Comparison of ENCODE assay signal across 1 cellular context in the genomic region with DNA sequence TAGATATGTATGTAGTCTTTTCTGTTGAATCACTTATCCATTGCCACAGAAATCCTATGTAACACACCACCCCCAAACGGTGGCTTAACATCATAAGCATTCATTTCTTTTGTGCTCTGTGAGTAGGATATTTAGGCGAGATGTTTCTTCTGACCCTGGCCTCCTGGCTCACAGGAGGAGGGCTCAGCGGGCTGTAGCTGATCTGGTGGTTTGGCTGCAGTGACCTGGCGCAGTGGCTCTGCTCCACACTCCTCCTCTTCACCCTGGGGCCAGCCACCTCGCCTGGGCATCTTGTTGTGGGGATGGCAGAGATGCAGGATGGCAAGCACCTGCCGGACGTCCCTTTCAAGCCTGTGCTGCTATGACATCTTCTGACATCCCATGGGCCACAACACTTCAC.
TF ChIP-seq lines count a peak whose summit lies in the region.

No MANE protein-coding gene starts in this region.

TF ChIP-seq in GM23338, 12 proteins besides CTCF, POLR2A, EP300 and RAD21 (continued from another document):
- TF ChIP-seq, protein P1, sequence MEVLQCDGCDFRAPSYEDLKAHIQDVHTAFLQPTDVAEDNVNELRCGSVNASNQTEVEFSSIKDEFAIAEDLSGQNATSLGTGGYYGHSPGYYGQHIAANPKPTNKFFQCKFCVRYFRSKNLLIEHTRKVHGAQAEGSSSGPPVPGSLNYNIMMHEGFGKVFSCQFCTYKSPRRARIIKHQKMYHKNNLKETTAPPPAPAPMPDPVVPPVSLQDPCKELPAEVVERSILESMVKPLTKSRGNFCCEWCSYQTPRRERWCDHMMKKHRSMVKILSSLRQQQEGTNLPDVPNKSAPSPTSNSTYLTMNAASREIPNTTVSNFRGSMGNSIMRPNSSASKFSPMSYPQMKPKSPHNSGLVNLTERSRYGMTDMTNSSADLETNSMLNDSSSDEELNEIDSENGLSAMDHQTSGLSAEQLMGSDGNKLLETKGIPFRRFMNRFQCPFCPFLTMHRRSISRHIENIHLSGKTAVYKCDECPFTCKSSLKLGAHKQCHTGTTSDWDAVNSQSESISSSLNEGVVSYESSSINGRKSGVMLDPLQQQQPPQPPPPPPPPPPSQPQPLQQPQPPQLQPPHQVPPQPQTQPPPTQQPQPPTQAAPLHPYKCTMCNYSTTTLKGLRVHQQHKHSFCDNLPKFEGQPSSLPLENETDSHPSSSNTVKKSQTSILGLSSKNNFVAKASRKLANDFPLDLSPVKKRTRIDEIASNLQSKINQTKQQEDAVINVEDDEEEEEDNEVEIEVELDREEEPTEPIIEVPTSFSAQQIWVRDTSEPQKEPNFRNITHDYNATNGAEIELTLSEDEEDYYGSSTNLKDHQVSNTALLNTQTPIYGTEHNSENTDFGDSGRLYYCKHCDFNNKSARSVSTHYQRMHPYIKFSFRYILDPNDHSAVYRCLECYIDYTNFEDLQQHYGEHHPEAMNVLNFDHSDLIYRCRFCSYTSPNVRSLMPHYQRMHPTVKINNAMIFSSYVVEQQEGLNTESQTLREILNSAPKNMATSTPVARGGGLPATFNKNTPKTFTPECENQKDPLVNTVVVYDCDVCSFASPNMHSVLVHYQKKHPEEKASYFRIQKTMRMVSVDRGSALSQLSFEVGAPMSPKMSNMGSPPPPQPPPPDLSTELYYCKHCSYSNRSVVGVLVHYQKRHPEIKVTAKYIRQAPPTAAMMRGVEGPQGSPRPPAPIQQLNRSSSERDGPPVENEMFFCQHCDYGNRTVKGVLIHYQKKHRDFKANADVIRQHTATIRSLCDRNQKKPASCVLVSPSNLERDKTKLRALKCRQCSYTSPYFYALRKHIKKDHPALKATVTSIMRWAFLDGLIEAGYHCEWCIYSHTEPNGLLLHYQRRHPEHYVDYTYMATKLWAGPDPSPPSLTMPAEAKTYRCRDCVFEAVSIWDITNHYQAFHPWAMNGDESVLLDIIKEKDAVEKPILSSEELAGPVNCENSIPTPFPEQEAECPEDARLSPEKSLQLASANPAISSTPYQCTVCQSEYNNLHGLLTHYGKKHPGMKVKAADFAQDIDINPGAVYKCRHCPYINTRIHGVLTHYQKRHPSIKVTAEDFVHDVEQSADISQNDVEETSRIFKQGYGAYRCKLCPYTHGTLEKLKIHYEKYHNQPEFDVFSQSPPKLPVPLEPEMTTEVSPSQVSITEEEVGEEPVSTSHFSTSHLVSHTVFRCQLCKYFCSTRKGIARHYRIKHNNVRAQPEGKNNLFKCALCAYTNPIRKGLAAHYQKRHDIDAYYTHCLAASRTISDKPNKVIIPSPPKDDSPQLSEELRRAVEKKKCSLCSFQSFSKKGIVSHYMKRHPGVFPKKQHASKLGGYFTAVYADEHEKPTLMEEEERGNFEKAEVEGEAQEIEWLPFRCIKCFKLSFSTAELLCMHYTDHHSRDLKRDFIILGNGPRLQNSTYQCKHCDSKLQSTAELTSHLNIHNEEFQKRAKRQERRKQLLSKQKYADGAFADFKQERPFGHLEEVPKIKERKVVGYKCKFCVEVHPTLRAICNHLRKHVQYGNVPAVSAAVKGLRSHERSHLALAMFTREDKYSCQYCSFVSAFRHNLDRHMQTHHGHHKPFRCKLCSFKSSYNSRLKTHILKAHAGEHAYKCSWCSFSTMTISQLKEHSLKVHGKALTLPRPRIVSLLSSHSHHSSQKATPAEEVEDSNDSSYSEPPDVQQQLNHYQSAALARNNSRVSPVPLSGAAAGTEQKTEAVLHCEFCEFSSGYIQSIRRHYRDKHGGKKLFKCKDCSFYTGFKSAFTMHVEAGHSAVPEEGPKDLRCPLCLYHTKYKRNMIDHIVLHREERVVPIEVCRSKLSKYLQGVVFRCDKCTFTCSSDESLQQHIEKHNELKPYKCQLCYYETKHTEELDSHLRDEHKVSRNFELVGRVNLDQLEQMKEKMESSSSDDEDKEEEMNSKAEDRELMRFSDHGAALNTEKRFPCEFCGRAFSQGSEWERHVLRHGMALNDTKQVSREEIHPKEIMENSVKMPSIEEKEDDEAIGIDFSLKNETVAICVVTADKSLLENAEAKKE (CRISPR knock-in tag; IDR thresholded peaks at IDR 0.05) = no peak
- TF ChIP-seq JUNB (IDR thresholded peaks at IDR 0.05; ENCODE audit: unreplicated experiment) (no peak), EZH2 (IDR thresholded peaks at IDR 0.05; ENCODE audit: low read depth, unreplicated experiment) (no peak), POLR2AphosphoS5 (IDR thresholded peaks at IDR 0.05; ENCODE audit: low read depth) (no peak)
